ENCODE assay signal across 23 cellular contexts in the genomic region with DNA sequence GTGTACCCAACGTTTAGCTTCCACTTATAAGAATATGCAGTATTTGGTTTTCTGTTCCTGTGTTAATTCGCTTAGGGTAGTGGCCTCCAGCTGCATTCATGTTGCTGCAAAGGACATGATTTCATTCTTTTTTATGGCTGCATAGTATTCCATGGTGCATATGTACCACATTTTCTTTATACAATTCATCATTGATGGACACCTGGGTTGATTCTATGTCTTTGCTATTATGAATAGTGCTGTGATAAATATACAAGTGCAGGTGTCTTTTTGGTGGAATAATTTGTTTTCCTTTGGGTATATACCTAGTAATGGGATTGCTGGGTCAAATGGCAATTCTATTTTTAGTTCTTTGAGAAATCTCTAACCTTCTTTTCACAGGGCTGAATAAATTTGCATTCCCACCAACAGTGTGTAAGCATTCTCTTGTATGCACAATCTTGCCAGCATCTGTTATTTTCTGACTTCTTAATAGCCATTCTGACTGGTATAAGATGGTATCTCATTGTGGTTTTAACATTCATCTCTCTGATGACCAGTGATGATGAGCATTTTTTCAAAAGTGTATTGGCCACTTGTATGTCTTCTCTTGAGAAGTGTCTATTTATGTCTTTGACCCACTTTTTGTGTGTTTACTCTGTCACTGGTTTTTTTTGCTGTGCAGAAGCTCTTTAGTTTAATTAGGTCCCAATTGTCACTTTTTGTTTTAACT.
DNase-seq lines count a peak whose midpoint lies in the region; ATAC-seq and TF ChIP-seq lines count a peak whose summit lies in the region.
"Had no signal": no experiment of that assay in that cellular context is flagged by ENCODE, and none has a peak within 500 bp of the region (broad histone marks: within the 10 kb centered on the region; RNA-seq: fewer than 3 reads in every experiment).

No MANE protein-coding gene starts in this region.

- DNase-seq in EH (ENCODE audit: low read depth) (peak; percentile 81), myocyte (ENCODE audit: low read depth) (peak; percentile 25), UCSD-AML1 (lab: John Stamatoyannopoulos, UW; ENCODE audit: unreplicated experiment) (no peak), DMS53 (lab: John Stamatoyannopoulos, UW) (no peak)
- no peak for DNase-seq in activated CD8-positive, alpha-beta T cell treated with anti-CD3 and anti-CD28 coated beads, Interleukin-2, amount 10 ng/mL, durations not matched to agents 7 days and 5 days
- DNase-seq in activated CD4-positive, alpha-beta T cell treated with anti-CD3 and anti-CD28 coated beads for 1 hour: no peak
- DNase-seq: activated naive CD4-positive, alpha-beta T cell treated with Interleukin-2 at 50 U/mL for 16 hours; effector memory CD4-positive, alpha-beta T cell; esophagus squamous epithelium; GOT3; left ventricle myocardium inferior; NCI-H1417 treated with DMSO at 0.1 percent for 48 hours; NCI-H2171 treated with DMSO at 0.1 percent for 48 hours; NCI-H774; nucleus accumbens; OCI-M1; SIG-M5; stimulated activated CD4-positive, alpha-beta T cell treated with anti-CD3 and anti-CD28 coated beads, Interleukin-15, amount 100 ng/mL, for 24 hours; stimulated activated naive CD4-positive, alpha-beta T cell; transverse colon had no signal

- H3K4me3 ChIP-seq in HEK293 (ENCODE audit: low read depth, low read length): no peak overlapping the region
- H3K4me3 ChIP-seq: esophagus squamous epithelium, left ventricle myocardium inferior, transverse colon had no signal

- H3K4me1 ChIP-seq in HEK293 (ENCODE audit: control insufficient read depth, insufficient read depth, low read length): no peaks in the 10 kb centered on the region

- no peak for ATAC-seq in activated CD8-positive, alpha-beta T cell treated with anti-CD3 and anti-CD28 coated beads, Interleukin-2, amount 10 ng/mL, durations not matched to agents 7 days and 5 days
- no peak for ATAC-seq in HG02588 (IDR thresholded peaks at IDR 0.05; ENCODE audit: unreplicated experiment)
- ATAC-seq: WTC11 had no signal

- TF ChIP-seq CTCF in HEK293 (tag by site-specific recombination; IDR thresholded peaks at IDR 0.05): no peak

- H3K9me3 ChIP-seq in HEK293 (ENCODE audit: control insufficient read depth, insufficient read depth, low read depth, low read length): no peaks in the 10 kb centered on the region
- H3K9me3 ChIP-seq: esophagus squamous epithelium, left ventricle myocardium inferior, transverse colon had no signal

- H3K27me3 Mint-ChIP-seq in activated CD8-positive, alpha-beta T cell treated with anti-CD3 and anti-CD28 coated beads, Interleukin-2, amount 10 ng/mL, durations not matched to agents 7 days and 5 days (ENCODE audit: low read depth): no peaks in the 10 kb centered on the region

- no peaks in the 10 kb centered on the region for H3K9me3 Mint-ChIP-seq in activated CD8-positive, alpha-beta T cell treated with anti-CD3 and anti-CD28 coated beads, Interleukin-2, amount 10 ng/mL, durations not matched to agents 7 days and 5 days (ENCODE audit: insufficient read depth)

- peak overlapping the region; percentile 50 for H3K27ac Mint-ChIP-seq in activated CD8-positive, alpha-beta T cell treated with anti-CD3 and anti-CD28 coated beads, Interleukin-2, amount 10 ng/mL, durations not matched to agents 7 days and 5 days
- H3K27ac Mint-ChIP-seq: WTC11 had no signal

- CTCF ChIA-PET in HEK293 (lab: Yijun Ruan, JAX): interaction anchor here (14.8 kb wide), 1 partner anchor 141 kb away, joined by 220 read pairs; the partner anchor contains the start of gene TCTN3
- CTCF ChIA-PET in activated CD8-positive, alpha-beta T cell treated with anti-CD3 and anti-CD28 coated beads, Interleukin-2, amount 10 ng/mL, durations not matched to agents 7 days and 5 days (lab: Charles Lee): interaction anchor here (1.4 to 25.7 kb wide), 7 partner anchors 13 to 142 kb away, joined by 3 to 775 read pairs (median 7); partner anchors contain the start of genes ENTPD1 and TCTN3

- no peaks in the 10 kb centered on the region for H3K36me3 ChIP-seq in HEK293 (ENCODE audit: control insufficient read depth in 2 of 2, insufficient read depth in 1 of 2, low read length in 2 of 2)
- H3K36me3 ChIP-seq: esophagus squamous epithelium, left ventricle myocardium inferior, transverse colon had no signal

- POLR2A ChIA-PET in HEK293 (lab: Yijun Ruan, JAX): no interaction called here
- POLR2A ChIA-PET in activated CD8-positive, alpha-beta T cell treated with anti-CD3 and anti-CD28 coated beads, Interleukin-2, amount 10 ng/mL, durations not matched to agents 7 days and 5 days (lab: Charles Lee): interaction anchor here (1.0 kb wide), 1 partner anchor 10 kb away, joined by 3 read pairs; no protein-coding TSS in a partner anchor

- peaks cover 82% of the 10 kb centered on the region for H3K4me1 Mint-ChIP-seq in activated CD8-positive, alpha-beta T cell treated with anti-CD3 and anti-CD28 coated beads, Interleukin-2, amount 10 ng/mL, durations not matched to agents 7 days and 5 days (ENCODE audit: low read depth)

- no peak overlapping the region for H3K4me3 Mint-ChIP-seq in activated CD8-positive, alpha-beta T cell treated with anti-CD3 and anti-CD28 coated beads, Interleukin-2, amount 10 ng/mL, durations not matched to agents 7 days and 5 days
- H3K4me3 Mint-ChIP-seq: WTC11 had no signal

- H3K36me3 Mint-ChIP-seq in activated CD8-positive, alpha-beta T cell treated with anti-CD3 and anti-CD28 coated beads, Interleukin-2, amount 10 ng/mL, durations not matched to agents 7 days and 5 days (ENCODE audit: low read depth): peaks cover 31% of the 10 kb centered on the region
- H3K36me3 Mint-ChIP-seq: WTC11 had no signal

- H3K27ac ChIP-seq in HEK293 (ENCODE audit: extremely low read depth, low read depth, low read length): no peak overlapping the region
- H3K27ac ChIP-seq: left ventricle myocardium inferior had no signal

TF ChIP-seq in HEK293, 187 proteins besides CTCF, POLR2A, EP300 and RAD21:
- TF ChIP-seq ZNF623 (tag by site-specific recombination; IDR thresholded peaks at IDR 0.05) (no peak), ZNF146 (tag by site-specific recombination; IDR thresholded peaks at IDR 0.05) (peak; percentile 80; the same call in 1 of the 2 replicates)

Comparison
In these comparisons a context has a peak if more than half of its experiments do, and no peak if none do; other contexts are left out.
1. DNase-seq: peak in EH (single experiment) and myocyte (single experiment); none in activated CD8-positive, alpha-beta T cell treated with anti-CD3 and anti-CD28 coated beads, Interleukin-2, amount 10 ng/mL, durations not matched to agents 7 days and 5 days (single experiment), UCSD-AML1 (single experiment), activated CD4-positive, alpha-beta T cell treated with anti-CD3 and anti-CD28 coated beads for 1 hour (single experiment) and DMS53 (single experiment).